29 cellular contexts compared by ENCODE assay signal in the genomic region with DNA sequence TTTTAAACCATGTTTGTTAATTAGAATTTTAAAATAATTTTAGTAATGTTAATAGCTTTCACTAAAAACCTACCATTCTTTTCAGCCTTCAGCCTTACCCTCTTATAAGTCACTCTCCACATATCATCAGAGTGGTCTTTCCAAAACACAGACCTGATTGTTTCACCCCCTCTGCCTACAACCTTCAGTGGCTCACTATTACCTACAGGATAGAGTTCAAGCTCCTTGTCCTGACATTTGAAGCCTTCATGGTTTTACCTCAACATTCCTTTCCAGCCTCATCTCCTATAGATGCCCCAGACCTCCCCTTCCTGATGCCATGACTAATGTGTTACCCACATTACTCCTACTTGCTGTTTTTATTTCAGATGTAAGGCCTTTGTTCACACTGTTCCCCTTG. TPM values are rescaled to one million over a fixed set of nuclear protein-coding genes. Genes with fewer than 3 reads are reported as not detected.
"Had no signal": no experiment of that assay in that cellular context is flagged by ENCODE, and none has a peak within 500 bp of the region (broad histone marks: within the 10 kb centered on the region; RNA-seq: fewer than 3 reads in every experiment).

No MANE protein-coding gene starts in this region.

- H3K4me1 Mint-ChIP-seq: activated CD4-positive, alpha-beta T cell treated with anti-CD3 and anti-CD28 coated beads, Interleukin-2, amount 10 ng/mL, durations not matched to agents 24 days and 14 days; activated CD8-positive, alpha-beta memory T cell treated with anti-CD3 and anti-CD28 coated beads, Interleukin-2, amount 10 ng/mL, durations not matched to agents 7 days and 5 days had no signal

- H3K27me3 Mint-ChIP-seq: activated naive CD4-positive, alpha-beta T cell treated with anti-CD3 and anti-CD28 coated beads, Interleukin-2, amount 50 U/mL, for 24 hours had no signal

- H3K4me3 Mint-ChIP-seq: activated CD4-positive, alpha-beta T cell treated with anti-CD3 and anti-CD28 coated beads, Interleukin-2, amount 10 ng/mL, durations not matched to agents 24 days and 14 days; activated CD8-positive, alpha-beta memory T cell treated with anti-CD3 and anti-CD28 coated beads, Interleukin-2, amount 10 ng/mL, durations not matched to agents 7 days and 5 days; activated naive CD4-positive, alpha-beta T cell treated with anti-CD3 and anti-CD28 coated beads, Interleukin-2, amount 50 U/mL, for 24 hours; activated T-cell treated with anti-CD3 and anti-CD28 coated beads, Interleukin-2, amount 50 U/mL, for 24 hours; activated T-helper 1 cell treated with anti-CD3 and anti-CD28 coated beads, Interleukin-12 subunit alpha, Interleukin-12 subunit beta, Interleukin-2, Interleukin-4 antibody, amounts not matched to agents 30 ng/mL and 10 ng/mL and 1 ng/mL, durations not matched to agents 14 hours and 24 hours and 36 hours had no signal

- H3K27ac ChIP-seq: breast epithelium, WERI-Rb-1 had no signal

- ATAC-seq: activated CD8-positive, alpha-beta memory T cell treated with anti-CD3 and anti-CD28 coated beads, Interleukin-2, amount 10 ng/mL, durations not matched to agents 7 days and 5 days; Panc1; Right ventricle myocardium inferior had no signal

- H3K9me3 ChIP-seq: breast epithelium, SK-N-SH had no signal

- H3K36me3 Mint-ChIP-seq: activated CD8-positive, alpha-beta memory T cell treated with anti-CD3 and anti-CD28 coated beads, Interleukin-2, amount 10 ng/mL, durations not matched to agents 7 days and 5 days; activated naive CD4-positive, alpha-beta T cell treated with anti-CD3 and anti-CD28 coated beads, Interleukin-2, amount 50 U/mL, for 24 hours had no signal

- H3K9me3 Mint-ChIP-seq: activated naive CD4-positive, alpha-beta T cell treated with anti-CD3 and anti-CD28 coated beads, Interleukin-2, amount 50 U/mL, for 24 hours; activated T-cell treated with anti-CD3 and anti-CD28 coated beads, Interleukin-2, amount 50 U/mL, for 24 hours; activated T-helper 1 cell treated with anti-CD3 and anti-CD28 coated beads, Interleukin-12 subunit alpha, Interleukin-12 subunit beta, Interleukin-2, Interleukin-4 antibody, amounts not matched to agents 30 ng/mL and 10 ng/mL and 1 ng/mL, durations not matched to agents 14 hours and 24 hours and 36 hours had no signal

- H3K36me3 ChIP-seq: breast epithelium, WERI-Rb-1 had no signal

- H3K27ac Mint-ChIP-seq: activated CD4-positive, alpha-beta T cell treated with anti-CD3 and anti-CD28 coated beads, Interleukin-2, amount 10 ng/mL, durations not matched to agents 24 days and 14 days; activated CD8-positive, alpha-beta memory T cell treated with anti-CD3 and anti-CD28 coated beads, Interleukin-2, amount 10 ng/mL, durations not matched to agents 7 days and 5 days; activated naive CD4-positive, alpha-beta T cell treated with anti-CD3 and anti-CD28 coated beads, Interleukin-2, amount 50 U/mL, for 24 hours; activated T-cell treated with anti-CD3 and anti-CD28 coated beads, Interleukin-2, amount 50 U/mL, for 24 hours; activated T-helper 1 cell treated with anti-CD3 and anti-CD28 coated beads, Interleukin-12 subunit alpha, Interleukin-12 subunit beta, Interleukin-2, Interleukin-4 antibody, amounts not matched to agents 30 ng/mL and 10 ng/mL and 1 ng/mL, durations not matched to agents 14 hours and 24 hours and 36 hours had no signal

- H3K4me3 ChIP-seq: breast epithelium had no signal

- H3K9ac ChIP-seq: SK-N-SH had no signal

- DNase-seq: activated CD4-positive, alpha-beta T cell treated with anti-CD3 and anti-CD28 coated beads, Interleukin-2, amount 10 ng/mL, durations not matched to agents 24 days and 14 days; activated CD4-positive, alpha-beta T cell treated with anti-CD3 and anti-CD28 coated beads, Interleukin-2, amount 50 U/mL, for 48 hours; activated CD4-positive, CD25-positive, alpha-beta regulatory T cell treated with anti-CD3 and anti-CD28 coated beads, Interleukin-2, amount 50 U/mL, for 72 hours; activated CD8-positive, alpha-beta memory T cell treated with anti-CD3 and anti-CD28 coated beads, Interleukin-2, amount 10 ng/mL, durations not matched to agents 7 days and 5 days; activated effector memory CD4-positive, alpha-beta T cell treated with Interleukin-2 at 50 U/mL for 16 hours; activated naive CD4-positive, alpha-beta T cell; activated T-cell treated with anti-CD3 and anti-CD28 coated beads, Interleukin-2, amount 50 U/mL, for 24 hours; aorta; central memory CD4-positive, alpha-beta T cell; Kasumi-1; NCI-H1048; NCI-H146; NCI-H187 treated with DMSO at 0.1 percent for 48 hours; NCI-H2081 treated with DMSO at 0.1 percent for 48 hours; NCI-H2171; NCI-H345; NCI-H510A; NCI-H526 treated with DMSO at 0.1 percent for 48 hours; NCI-H82; RPMI8226; SK-N-SH; T-helper 1 cell; WERI-Rb-1 had no signal

RNA-seq across cellular contexts. Expression of gene CRB2, which starts 59.8 kb away (rescaled TPM):
- total RNA-seq: activated CD4-positive, alpha-beta T cell treated with anti-CD3 and anti-CD28 coated beads, Interleukin-2, amount 10 ng/mL, durations not matched to agents 24 days and 14 days; activated CD8-positive, alpha-beta memory T cell treated with anti-CD3 and anti-CD28 coated beads, Interleukin-2, amount 10 ng/mL, durations not matched to agents 7 days and 5 days; activated T-helper 1 cell treated with anti-CD3 and anti-CD28 coated beads, Interleukin-12 subunit alpha, Interleukin-12 subunit beta, Interleukin-2, Interleukin-4 antibody, amounts not matched to agents 30 ng/mL and 10 ng/mL and 1 ng/mL, durations not matched to agents 14 hours and 24 hours and 36 hours; T-helper 2 cell treated with Interferon-gamma antibody and Interleukin-4, amounts not matched to agents 100 ng/mL and 5 ng/mL, for 36 hours had no signal
- polyA plus RNA-seq: SK-N-SH had no signal
